ENCODE assay signal across 1 cellular context in genomic region chr7:151057989-151058765, GRCh38.
A peak's percentile ranks its signal among the peaks of the same experiment; 100 is the strongest.
TF ChIP-seq lines count a peak whose summit lies in the region.

No MANE protein-coding gene starts in this region.

TF ChIP-seq in HEK293, 187 proteins besides CTCF, POLR2A, EP300 and RAD21 (continued from another document and continues in another):
- TF ChIP-seq ZNF148 (tag by site-specific recombination; IDR thresholded peaks at IDR 0.05; ENCODE audit: borderline replicate concordance) (no peak), ZNF664 (tag by site-specific recombination; IDR thresholded peaks at IDR 0.05) (no peak), ZNF791 (tag by site-specific recombination; IDR thresholded peaks at IDR 0.05) (no peak), ZNF514 (tag by site-specific recombination; IDR thresholded peaks at IDR 0.05) (no peak), ZNF433 (tag by site-specific recombination; IDR thresholded peaks at IDR 0.05; ENCODE audit: low read depth) (no peak), SP3 (tag by site-specific recombination; IDR thresholded peaks at IDR 0.05) (peak; percentile 98), ZNF404 (tag by site-specific recombination; IDR thresholded peaks at IDR 0.05) (no peak), ZNF626 (tag by site-specific recombination; IDR thresholded peaks at IDR 0.05) (no peak), ZNF157 (tag by site-specific recombination; IDR thresholded peaks at IDR 0.05) (no peak), ZFP3 (tag by site-specific recombination; IDR thresholded peaks at IDR 0.05; ENCODE audit: low read depth) (no peak), ZNF561 (tag by site-specific recombination; IDR thresholded peaks at IDR 0.05; ENCODE audit: borderline replicate concordance) (peak; percentile 30; the same call in 1 of the 2 replicates), ZNF266 (tag by site-specific recombination; IDR thresholded peaks at IDR 0.05; ENCODE audit: low read depth) (no peak), BCL11B (tag by site-specific recombination; IDR thresholded peaks at IDR 0.05; ENCODE audit: low read depth) (peak; percentile 66; the same call in 1 of the 2 replicates), ZNF692 (tag by site-specific recombination; IDR thresholded peaks at IDR 0.05) (no peak; the same call in 1 of the 2 replicates), TSHZ1 (tag by site-specific recombination; IDR thresholded peaks at IDR 0.05; ENCODE audit: borderline replicate concordance) (no peak), ZNF350 (tag by site-specific recombination; IDR thresholded peaks at IDR 0.05) (no peak), ZNF184 (tag by site-specific recombination; IDR thresholded peaks at IDR 0.05) (no peak), ZNF10 (tag by site-specific recombination; IDR thresholded peaks at IDR 0.05) (no peak), ZNF391 (tag by site-specific recombination; IDR thresholded peaks at IDR 0.05; ENCODE audit: borderline replicate concordance, low read depth) (peak; percentile 80; the same call in 1 of the 2 replicates), ZBTB48 (tag by site-specific recombination; IDR thresholded peaks at IDR 0.05) (peak; percentile 96), SCRT2 (tag by site-specific recombination; IDR thresholded peaks at IDR 0.05) (no peak), ZBTB11 (tag by site-specific recombination; conservative IDR thresholded peaks at IDR 0.05; ENCODE audit: low read depth) (peak; percentile 74), ZNF596 (tag by site-specific recombination; IDR thresholded peaks at IDR 0.05) (no peak), IKZF3 (tag by site-specific recombination; IDR thresholded peaks at IDR 0.05) (peak; percentile 99), ZSCAN23 (tag by site-specific recombination; IDR thresholded peaks at IDR 0.05) (no peak), ZNF560 (tag by site-specific recombination; IDR thresholded peaks at IDR 0.05; ENCODE audit: borderline replicate concordance) (no peak), ZNF169 (tag by site-specific recombination; IDR thresholded peaks at IDR 0.05) (no peak), ZNF677 (tag by site-specific recombination; IDR thresholded peaks at IDR 0.05) (no peak), GLIS2 (tag by site-specific recombination; IDR thresholded peaks at IDR 0.05) (peak; percentile 82), ZNF777 (tag by site-specific recombination; IDR thresholded peaks at IDR 0.05; ENCODE audit: borderline replicate concordance) (no peak), ZNF138 (tag by site-specific recombination; IDR thresholded peaks at IDR 0.05; ENCODE audit: borderline replicate concordance) (no peak), KLF7 (tag by site-specific recombination; IDR thresholded peaks at IDR 0.05; ENCODE audit: borderline replicate concordance) (no peak; the same call in 1 of the 2 replicates), ZNF354C (tag by site-specific recombination; IDR thresholded peaks at IDR 0.05; ENCODE audit: borderline replicate concordance, low read depth) (no peak), ZNF473 (tag by site-specific recombination; IDR thresholded peaks at IDR 0.05) (no peak), MZF1 (tag by site-specific recombination; IDR thresholded peaks at IDR 0.05; ENCODE audit: borderline replicate concordance) (no peak), ZSCAN18 (tag by site-specific recombination; IDR thresholded peaks at IDR 0.05) (no peak), ZNF174 (tag by site-specific recombination; IDR thresholded peaks at IDR 0.05) (no peak), ZBTB8A (tag by site-specific recombination; IDR thresholded peaks at IDR 0.05) (peak; percentile 73), ZNF114 (tag by site-specific recombination; IDR thresholded peaks at IDR 0.05) (no peak), ZNF449 (tag by site-specific recombination; IDR thresholded peaks at IDR 0.05) (no peak), ZNF274 (IDR thresholded peaks at IDR 0.05; ENCODE audit: low read length) (no peak), ZNF274 (tag by site-specific recombination; IDR thresholded peaks at IDR 0.05; ENCODE audit: borderline replicate concordance) (no peak), ZBTB49 (tag by site-specific recombination; IDR thresholded peaks at IDR 0.05; ENCODE audit: low read depth) (no peak), ZNF292 (tag by site-specific recombination; IDR thresholded peaks at IDR 0.05; ENCODE audit: borderline replicate concordance, low read depth) (no peak), ZSCAN5A (tag by site-specific recombination; IDR thresholded peaks at IDR 0.05) (peak; percentile 63), ZNF248 (tag by site-specific recombination; IDR thresholded peaks at IDR 0.05) (no peak), ZNF768 (tag by site-specific recombination; IDR thresholded peaks at IDR 0.05) (no peak), ZNF140 (tag by site-specific recombination; IDR thresholded peaks at IDR 0.05) (no peak)
